In genomic region chr2:26811261-26811660, GRCh38 we compare ENCODE assay signal across 20 cellular contexts. TPM values are rescaled to one million over a fixed set of nuclear protein-coding genes. Genes with fewer than 3 reads are reported as not detected.
A peak's percentile ranks its signal among the peaks of the same experiment; 100 is the strongest.
DNase-seq lines count a peak whose midpoint lies in the region; ATAC-seq and TF ChIP-seq lines count a peak whose summit lies in the region.
"Had no signal": no experiment of that assay in that cellular context is flagged by ENCODE, and none has a peak within 500 bp of the region (broad histone marks: within the 10 kb centered on the region; RNA-seq: fewer than 3 reads in every experiment).

No MANE protein-coding gene starts in this region.

- no peak overlapping the region for H3K4me3 Mint-ChIP-seq in endodermal cell
- H3K4me3 Mint-ChIP-seq in osteocyte (ENCODE audit: unreplicated experiment): no peak overlapping the region
- H3K4me3 Mint-ChIP-seq in stimulated activated naive CD8-positive, alpha-beta T cell treated with anti-CD3 and anti-CD28 coated beads, Interleukin-15, amount 100 ng/mL, for 72 hours: no peak overlapping the region
- H3K4me3 Mint-ChIP-seq: CD8-positive, alpha-beta memory T cell; H9 had no signal

- peaks cover 3% of the 10 kb centered on the region for H3K4me1 Mint-ChIP-seq in endodermal cell
- peaks cover 5% of the 10 kb centered on the region for H3K4me1 Mint-ChIP-seq in osteocyte (ENCODE audit: unreplicated experiment)
- H3K4me1 Mint-ChIP-seq in stimulated activated naive CD8-positive, alpha-beta T cell treated with anti-CD3 and anti-CD28 coated beads, Interleukin-15, amount 100 ng/mL, for 72 hours: peaks cover 25% of the 10 kb centered on the region

- TF ChIP-seq CTCF in endodermal cell (conservative IDR thresholded peaks at IDR 0.05) (no peak), osteocyte (IDR thresholded peaks at IDR 0.05) (no peak), gastrocnemius medialis (IDR thresholded peaks at IDR 0.05 in 4 of 5, conservative IDR thresholded peaks at IDR 0.05 in 1 of 5) (no peak)

- no peaks in the 10 kb centered on the region for H3K9me3 ChIP-seq in endodermal cell (ENCODE audit: control insufficient read depth, low read length)
- no peaks in the 10 kb centered on the region for H3K9me3 ChIP-seq in gastrocnemius medialis
- H3K9me3 ChIP-seq: A549 had no signal

- H3K27me3 ChIP-seq in endodermal cell (ENCODE audit: control insufficient read depth, insufficient read depth, low read length, poor library complexity, severe bottlenecking) (no peaks in the 10 kb centered on the region), gastrocnemius medialis (peaks cover 0 to 6% (median 0%) of the 10 kb centered on the region in 3 donors)
- H3K27me3 ChIP-seq: BLaER1 had no signal

- H3K27ac Mint-ChIP-seq in endodermal cell (no peak overlapping the region), osteocyte (ENCODE audit: unreplicated experiment) (no peak overlapping the region)
- peak overlapping the region in 1 of 2 donors; percentile 12 for H3K27ac Mint-ChIP-seq in stimulated activated naive CD8-positive, alpha-beta T cell treated with anti-CD3 and anti-CD28 coated beads, Interleukin-15, amount 100 ng/mL, for 72 hours
- H3K27ac Mint-ChIP-seq: CD8-positive, alpha-beta memory T cell had no signal

- ATAC-seq in HG03439 (IDR thresholded peaks at IDR 0.05; ENCODE audit: unreplicated experiment): no peak
- ATAC-seq in gastrocnemius medialis: no peak
- ATAC-seq in stimulated activated naive CD8-positive, alpha-beta T cell treated with anti-CD3 and anti-CD28 coated beads, Interleukin-15, amount 100 ng/mL, for 72 hours: no peak
- ATAC-seq: A549, GM12878 had no signal

- H3K36me3 ChIP-seq in endodermal cell (ENCODE audit: control insufficient read depth, insufficient read depth, low read length): no peaks in the 10 kb centered on the region
- H3K36me3 ChIP-seq in gastrocnemius medialis: no peaks in the 10 kb centered on the region
- H3K36me3 ChIP-seq: BLaER1 had no signal

- in situ Hi-C loops in gastrocnemius medialis (cut with MboI; ENCODE audit: low sequenced_read_pairs in 4 of 4): no loop called here

- no peak for TF ChIP-seq POLR2A in gastrocnemius medialis (IDR thresholded peaks at IDR 0.05)

- peak; percentile 49 for DNase-seq in activated CD8-positive, alpha-beta memory T cell treated with anti-CD3 and anti-CD28 coated beads for 24 hours
- no peak for DNase-seq in activated CD8-positive, alpha-beta memory T cell treated with anti-CD3 and anti-CD28 coated beads, Interleukin-2, amount 50 U/mL, for 48 hours
- DNase-seq in endodermal cell: peak; percentile 24
- peak; percentile 67 for DNase-seq in osteocyte (ENCODE audit: extremely low spot score, unreplicated experiment)
- DNase-seq in gastrocnemius medialis: no peak
- DNase-seq in stimulated activated naive CD8-positive, alpha-beta T cell treated with anti-CD3 and anti-CD28 coated beads, Interleukin-15, amount 100 ng/mL, for 72 hours: no peak
- DNase-seq: AML-193; CD8-positive, alpha-beta memory T cell; COR-L47; DMS 273 treated with DMSO at 0.1 percent for 48 hours; DMS53; DND-41; EL; H9 had no signal

- WGBS in endodermal cell (ENCODE audit: insufficient coverage in 1 of 2, insufficient read length in 1 of 2), 2 experiments: 89 to 91% methylated on average over 6 to 8 of the region's 8 CpGs

- H3K9ac ChIP-seq in endodermal cell (ENCODE audit: extremely low read depth, low read length, poor library complexity, severe bottlenecking): no peak overlapping the region
- H3K9ac ChIP-seq: BLaER1 had no signal

- H3K27me3 Mint-ChIP-seq in endodermal cell (ENCODE audit: insufficient read depth) (peaks cover 1% of the 10 kb centered on the region), osteocyte (ENCODE audit: unreplicated experiment) (peaks cover 28% of the 10 kb centered on the region)
- no peaks in the 10 kb centered on the region for H3K27me3 Mint-ChIP-seq in stimulated activated naive CD8-positive, alpha-beta T cell treated with anti-CD3 and anti-CD28 coated beads, Interleukin-15, amount 100 ng/mL, for 72 hours

- peaks cover 7% of the 10 kb centered on the region for H3K9me3 Mint-ChIP-seq in endodermal cell
- H3K9me3 Mint-ChIP-seq in osteocyte (ENCODE audit: unreplicated experiment): no peaks in the 10 kb centered on the region
- H3K9me3 Mint-ChIP-seq in stimulated activated naive CD8-positive, alpha-beta T cell treated with anti-CD3 and anti-CD28 coated beads, Interleukin-15, amount 100 ng/mL, for 72 hours: no peaks in the 10 kb centered on the region

- H3K36me3 Mint-ChIP-seq in endodermal cell (ENCODE audit: low read depth) (no peaks in the 10 kb centered on the region), osteocyte (ENCODE audit: unreplicated experiment) (no peaks in the 10 kb centered on the region)

- intact Hi-C loops in gastrocnemius medialis (cut with DNase I; ENCODE audit: low total_unique reads): no loop called here

- H3K27ac ChIP-seq in endodermal cell (ENCODE audit: low read depth, low read length) (no peak overlapping the region), gastrocnemius medialis (no peak overlapping the region)
- H3K27ac ChIP-seq: 22Rv1, A549, BLaER1 had no signal

- H3K4me3 ChIP-seq in endodermal cell (ENCODE audit: low read length) (no peak overlapping the region), gastrocnemius medialis (no peak overlapping the region)
- H3K4me3 ChIP-seq: A549, BLaER1, GM12878 had no signal

- no peaks in the 10 kb centered on the region for H3K4me1 ChIP-seq in endodermal cell (ENCODE audit: control insufficient read depth, insufficient read depth, low read length)
- H3K4me1 ChIP-seq in gastrocnemius medialis: no peaks in the 10 kb centered on the region
- H3K4me1 ChIP-seq: A549 had no signal

RNA-seq across cellular contexts. Expression of gene CENPA, which starts 25.4 kb away (rescaled TPM):
- total RNA-seq in endodermal cell (10 to 100 TPM; 21.5 to 38.3 TPM), osteocyte (4.6 and 5.1 TPM in 2 replicates), gastrocnemius medialis (under 1 TPM in 1 of 4 donors, not detected in 3; 0.22 TPM)
- 38.5 TPM for polyA plus RNA-seq in endodermal cell (2013, experiment 1 of 2)
- polyA plus RNA-seq in endodermal cell (2013, experiment 2 of 2): 41.6 TPM

RNA-seq across cellular contexts. Expression of gene DPYSL5, which starts 36.7 kb away (rescaled TPM):
- total RNA-seq in endodermal cell: 1 to 10 TPM; 3.1 to 3.5 TPM
- 115 TPM for polyA plus RNA-seq in endodermal cell (2013, experiment 1 of 2)
- polyA plus RNA-seq in endodermal cell (2013, experiment 2 of 2): 106 TPM
- total RNA-seq in osteocyte: 0.11 TPM in 1 of 2 replicates, not detected in the other
- total RNA-seq in gastrocnemius medialis: not detected
- total RNA-seq: CD8-positive, alpha-beta memory T cell; GM12878; HepG2 had no signal
- polyA plus RNA-seq: CD8-positive, alpha-beta memory T cell; GM12878 had no signal

RNA-seq across cellular contexts. Expression of gene SLC35F6, which starts 47.2 kb away (rescaled TPM):
- total RNA-seq in endodermal cell (10 to 100 TPM; 23.3 to 24.8 TPM), osteocyte (40.5 and 46.4 TPM in 2 replicates), gastrocnemius medialis (10 to 100 TPM; 37.8 to 54.5 (median 45.9) TPM)
- 13.4 TPM for polyA plus RNA-seq in endodermal cell (2013, experiment 1 of 2)
- polyA plus RNA-seq in endodermal cell (2013, experiment 2 of 2): 12.8 TPM

Comparison
In these comparisons a context has a peak if more than half of its experiments do, and no peak if none do; other contexts are left out.
1. DNase-seq: peak in activated CD8-positive, alpha-beta memory T cell treated with anti-CD3 and anti-CD28 coated beads for 24 hours (single experiment), endodermal cell (single experiment) and osteocyte (single experiment); none in activated CD8-positive, alpha-beta memory T cell treated with anti-CD3 and anti-CD28 coated beads, Interleukin-2, amount 50 U/mL, for 48 hours (single experiment), gastrocnemius medialis (0 of 2) and stimulated activated naive CD8-positive, alpha-beta T cell treated with anti-CD3 and anti-CD28 coated beads, Interleukin-15, amount 100 ng/mL, for 72 hours (0 of 2).